18 cellular contexts compared by ENCODE assay signal in the genomic region with DNA sequence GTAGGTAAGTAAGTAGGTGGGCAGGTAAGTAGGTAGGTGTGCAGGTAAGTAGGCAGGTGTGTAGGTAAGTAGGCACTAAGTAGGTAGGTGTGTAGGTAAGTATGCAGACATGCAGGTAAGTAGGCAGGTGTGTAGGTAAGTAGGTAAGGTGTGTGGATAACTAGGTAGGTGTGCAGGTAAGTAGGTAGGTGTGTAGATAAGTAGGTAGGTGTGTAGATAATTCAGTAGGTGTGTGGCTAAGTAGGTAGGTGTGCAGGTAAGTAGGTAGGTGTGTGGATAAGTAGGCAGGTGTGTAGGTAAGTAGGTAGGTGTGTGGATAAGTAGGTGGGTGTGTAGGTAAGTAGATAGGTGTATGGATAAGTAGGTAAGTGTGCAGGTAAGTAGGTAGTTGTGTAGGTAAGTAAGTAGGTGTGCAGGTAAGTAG. TPM values are rescaled to one million over a fixed set of nuclear protein-coding genes. Genes with fewer than 3 reads are reported as not detected.
DNase-seq lines count a peak whose midpoint lies in the region; FAIRE-seq and TF ChIP-seq lines count a peak whose summit lies in the region.
"Had no signal": no experiment of that assay in that cellular context is flagged by ENCODE, and none has a peak within 500 bp of the region (broad histone marks: within the 10 kb centered on the region; RNA-seq: fewer than 3 reads in every experiment).

No MANE protein-coding gene starts in this region.

- H3K27ac ChIP-seq in neural progenitor cell: no peak overlapping the region
- H3K27ac ChIP-seq: GM23248 had no signal

- H4K20me1 ChIP-seq in neural progenitor cell (ENCODE audit: low read depth): no peaks in the 10 kb centered on the region

- no peak for TF ChIP-seq POLR2A in GM12891 (IDR thresholded peaks at IDR 0.05; ENCODE audit: low read depth, low read length)

- peak; percentile 54 for FAIRE-seq in GM12891 (lab: Jason Lieb, UNC)
- FAIRE-seq: GM18507 had no signal

- TF ChIP-seq CTCF in brain (conservative IDR thresholded peaks at IDR 0.05): no peak
- no peak for TF ChIP-seq CTCF in neural progenitor cell (IDR thresholded peaks at IDR 0.05)

- no peak overlapping the region for H2AFZ ChIP-seq in neural progenitor cell (replicated peaks)
- H2AFZ ChIP-seq: GM23248 had no signal

- no peaks in the 10 kb centered on the region for H3K9me3 ChIP-seq in neural progenitor cell (ENCODE audit: low read depth)

- H3K4me1 Mint-ChIP-seq in brain (peaks cover 12% of the 10 kb centered on the region), neural progenitor cell (no peaks in the 10 kb centered on the region)
- H3K4me1 Mint-ChIP-seq: B cell had no signal

- POLR2A ChIA-PET in HEK293T (lab: Yijun Ruan, JAX): no interaction called here

- no peak overlapping the region for H3K4me2 ChIP-seq in neural progenitor cell

- H3K36me3 ChIP-seq in neural progenitor cell: no peaks in the 10 kb centered on the region

- no peaks in the 10 kb centered on the region for H3K27me3 ChIP-seq in neural progenitor cell

- CTCF ChIA-PET in HEK293T (lab: Yijun Ruan, JAX): interaction anchor here (0.6 kb wide), 1 partner anchor 281 kb away, joined by 3 read pairs; no protein-coding TSS in a partner anchor

- H3K27ac Mint-ChIP-seq in brain: peak overlapping the region in 2 of 5 experiments; percentile 38 to 89
- no peak overlapping the region for H3K27ac Mint-ChIP-seq in neural progenitor cell
- H3K27ac Mint-ChIP-seq: B cell; CD4-positive, alpha-beta T cell had no signal

- H3K36me3 Mint-ChIP-seq in brain (no peaks in the 10 kb centered on the region), neural progenitor cell (no peaks in the 10 kb centered on the region)

- H3K9ac ChIP-seq in neural progenitor cell: no peak overlapping the region
- H3K9ac ChIP-seq: GM23248 had no signal

- H3K9me3 Mint-ChIP-seq in brain (peaks cover 0 to 11% (median 7%) of the 10 kb centered on the region in 5 experiments), neural progenitor cell (no peaks in the 10 kb centered on the region)
- H3K9me3 Mint-ChIP-seq: CD4-positive, alpha-beta T cell had no signal

- no peaks in the 10 kb centered on the region for H3K4me1 ChIP-seq in neural progenitor cell

- H3K4me3 ChIP-seq in neural progenitor cell: no peak overlapping the region
- H3K4me3 ChIP-seq: GM23248 had no signal

- DNase-seq in GM12891 (ENCODE audit: insufficient read length, low spot score) (no peak), HEK293T (ENCODE audit: extremely low spot score) (no peak), neural progenitor cell (ENCODE audit: low spot score) (no peak), hepatic stellate cell (ENCODE audit: low spot score) (no peak), T1000 (lab: John Stamatoyannopoulos, UW) (no peak), germinal center (ENCODE audit: low spot score) (no peak), NCI-H1417 treated with DMSO at 0.1 percent for 48 hours (lab: John Stamatoyannopoulos, UW) (no peak)
- DNase-seq: ACHN; C1 segment of cervical spinal cord; Calu3; CD4-positive, alpha-beta T cell; DMS79; GDM1; GM23248; HCEC 1CT had no signal

- peak overlapping the region in 3 of 5 experiments; percentile 2 to 68 (median 37) for H3K4me3 Mint-ChIP-seq in brain
- peak overlapping the region; percentile 30 for H3K4me3 Mint-ChIP-seq in neural progenitor cell
- H3K4me3 Mint-ChIP-seq: B cell; CD4-positive, alpha-beta T cell had no signal

- no peaks in the 10 kb centered on the region for H3K79me2 ChIP-seq in neural progenitor cell (ENCODE audit: low read depth)

- H3K27me3 Mint-ChIP-seq in brain (peaks cover 8% of the 10 kb centered on the region), neural progenitor cell (ENCODE audit: insufficient read depth, low read depth) (peaks cover 10% of the 10 kb centered on the region)

- no peaks in the 10 kb centered on the region for H3F3A ChIP-seq in neural progenitor cell (ENCODE audit: low read depth)

TF ChIP-seq in GM12891, 5 proteins besides CTCF, POLR2A, EP300 and RAD21:
- TF ChIP-seq POU2F2 (IDR thresholded peaks at IDR 0.05; ENCODE audit: low read depth, low read length) (no peak), TAF1 (IDR thresholded peaks at IDR 0.05; ENCODE audit: low read depth, low read length) (no peak), PAX5 (IDR thresholded peaks at IDR 0.05; ENCODE audit: insufficient read depth, low read length, severe bottlenecking) (no peak), SPI1 (IDR thresholded peaks at IDR 0.05; ENCODE audit: low read depth, low read length) (no peak), POLR2AphosphoS5 (IDR thresholded peaks at IDR 0.05; ENCODE audit: low read depth, low read length) (no peak)

TF ChIP-seq in HEK293T, 16 proteins besides CTCF, POLR2A, EP300 and RAD21:
- no peak for TF ChIP-seq SUZ12 (IDR thresholded peaks at IDR 0.05)
- TF ChIP-seq BHLHE40 (IDR thresholded peaks at IDR 0.05; ENCODE audit: borderline replicate concordance): no peak
- no peak for TF ChIP-seq ZNF384 (IDR thresholded peaks at IDR 0.05)
- no peak for TF ChIP-seq SP1 (IDR thresholded peaks at IDR 0.05)
- TF ChIP-seq CTBP1 (IDR thresholded peaks at IDR 0.05; ENCODE audit: borderline replicate concordance): peak; percentile 84

RNA-seq across cellular contexts. Expression of gene COG2, which starts 53.9 kb away (rescaled TPM):
- polyA plus RNA-seq in GM12891 (2012; ENCODE audit: low read depth, missing spikeins): 12.5 TPM
- polyA plus RNA-seq in brain (ENCODE audit: insufficient read depth, low read depth, low replicate concordance): 13.8 TPM
- 33.5 and 38.9 TPM in 2 replicates for total RNA-seq in neural progenitor cell (ENCODE audit: low replicate concordance)
